ENCODE assay signal across 14 cellular contexts in the genomic region with DNA sequence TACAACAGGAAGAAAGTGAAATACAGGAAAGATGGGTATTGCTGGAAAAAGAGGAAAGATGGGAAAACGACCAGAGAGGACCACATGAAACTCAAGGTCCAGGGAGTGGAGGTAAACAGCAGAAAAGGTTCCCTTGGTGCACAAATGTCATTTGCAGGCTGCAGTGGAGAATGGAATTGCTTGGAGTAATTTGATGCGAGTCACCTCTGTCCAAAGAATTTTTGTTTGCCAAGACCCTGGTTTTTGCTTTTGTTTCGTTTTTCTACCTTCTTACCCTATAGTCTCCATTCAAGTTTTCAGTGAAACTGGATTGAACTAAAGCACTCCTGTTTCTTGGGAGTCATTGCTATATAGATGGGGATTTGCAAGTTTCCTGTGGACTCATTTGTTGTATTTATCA.
"Had no signal": no experiment of that assay in that cellular context is flagged by ENCODE, and none has a peak within 500 bp of the region (broad histone marks: within the 10 kb centered on the region; RNA-seq: fewer than 3 reads in every experiment).

No MANE protein-coding gene starts in this region.

- H3K4me1 Mint-ChIP-seq: naive thymus-derived CD4-positive, alpha-beta T cell had no signal

- H3K4me3 Mint-ChIP-seq: effector memory CD8-positive, alpha-beta T cell; naive thymus-derived CD4-positive, alpha-beta T cell; nephron progenitor cell had no signal

- H3K27ac Mint-ChIP-seq: effector memory CD8-positive, alpha-beta T cell; naive thymus-derived CD4-positive, alpha-beta T cell; nephron progenitor cell had no signal

- DNase-seq: effector memory CD8-positive, alpha-beta T cell; foreskin keratinocyte; mammary epithelial cell; naive thymus-derived CD4-positive, alpha-beta T cell; nephron progenitor cell; right lobe of liver; stimulated activated CD4-positive, alpha-beta T cell treated with anti-CD3 and anti-CD28 coated beads, Interleukin-2, amount 100 ng/mL, for 24 hours; stimulated activated naive CD4-positive, alpha-beta T cell; stomach; transverse colon had no signal

- H3K36me3 Mint-ChIP-seq: naive thymus-derived CD4-positive, alpha-beta T cell had no signal

- H3K4me3 ChIP-seq: coronary artery, prostate gland, right lobe of liver, stomach, thoracic aorta, transverse colon had no signal

- H3K36me3 ChIP-seq: prostate gland, right lobe of liver, stomach, thoracic aorta, transverse colon had no signal

- H3K27me3 ChIP-seq: right lobe of liver, stomach, transverse colon had no signal

- H3K27ac ChIP-seq: coronary artery, foreskin keratinocyte, parathyroid adenoma, prostate gland, right lobe of liver, stomach, thoracic aorta, transverse colon had no signal

- H3K4me1 ChIP-seq: foreskin keratinocyte, parathyroid adenoma, prostate gland, right lobe of liver, stomach, transverse colon had no signal

- H3K9ac ChIP-seq: parathyroid adenoma had no signal

- H2AFZ ChIP-seq: parathyroid adenoma had no signal

- H3K9me3 Mint-ChIP-seq: effector memory CD8-positive, alpha-beta T cell; naive thymus-derived CD4-positive, alpha-beta T cell; nephron progenitor cell had no signal

- H3K9me3 ChIP-seq: prostate gland, right lobe of liver, stomach, thoracic aorta, transverse colon had no signal

- ATAC-seq: effector memory CD8-positive, alpha-beta T cell; foreskin keratinocyte; naive thymus-derived CD4-positive, alpha-beta T cell; right lobe of liver had no signal
